Comparison of ENCODE assay signal across 22 cellular contexts in the genomic region with DNA sequence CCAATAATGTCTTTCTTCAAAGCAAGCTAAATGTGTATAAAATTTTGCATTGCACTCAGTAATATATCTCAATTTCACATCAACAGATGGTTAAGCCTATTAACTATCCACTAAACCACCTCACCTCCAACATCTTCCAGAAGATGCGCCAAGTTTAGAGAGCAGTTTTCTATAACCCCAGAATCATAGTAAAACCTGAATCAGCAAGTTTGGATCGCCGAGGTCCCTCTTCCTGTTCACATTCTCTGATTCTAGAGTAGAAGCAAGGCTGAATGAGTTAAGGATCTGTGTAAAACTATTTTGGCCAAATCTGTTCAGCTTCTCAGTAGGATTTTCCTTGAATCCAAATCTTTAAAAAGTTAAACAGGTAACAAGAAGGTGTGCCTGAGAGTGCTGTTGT. TPM values are rescaled to one million over a fixed set of nuclear protein-coding genes. Genes with fewer than 3 reads are reported as not detected.
A peak's percentile ranks its signal among the peaks of the same experiment; 100 is the strongest.
DNase-seq lines count a peak whose midpoint lies in the region; ATAC-seq, FAIRE-seq and TF ChIP-seq lines count a peak whose summit lies in the region.
"Had no signal": no experiment of that assay in that cellular context is flagged by ENCODE, and none has a peak within 500 bp of the region (broad histone marks: within the 10 kb centered on the region; RNA-seq: fewer than 3 reads in every experiment).

No MANE protein-coding gene starts in this region.

- TF ChIP-seq EP300 in suprapubic skin (IDR thresholded peaks at IDR 0.05), result no peak

- no peak for DNase-seq in activated T-cell treated with anti-CD3 and anti-CD28 coated beads, Interleukin-2, amount 50 U/mL, for 4 hours
- DNase-seq in activated T-cell treated with anti-CD3 and anti-CD28 coated beads, Interleukin-2, amount 50 U/mL, for 1 hour, result no peak
- DNase-seq in H54 (ENCODE audit: insufficient read length, low spot score), result no peak
- no peak for DNase-seq in central memory CD8-positive, alpha-beta T cell (ENCODE audit: low spot score in 2 of 2)
- DNase-seq in suprapubic skin (ENCODE audit: low spot score in 2 of 2), result no peak
- DNase-seq in activated T-helper 2 cell treated with anti-CD3 and anti-CD28 coated beads, Interferon-gamma antibody, Interleukin-2, Interleukin-4, amounts not matched to agents 10 μg/mL and 5 μg/mL and 100 μg/mL, durations not matched to agents 14 hours and 24 hours and 36 hours (ENCODE audit: low spot score), result no peak
- DNase-seq in DMS53 treated with DMSO at 0.1 percent for 48 hours (lab: John Stamatoyannopoulos, UW; ENCODE audit: unreplicated experiment), result no peak
- DNase-seq: activated CD4-positive, alpha-beta T cell treated with anti-CD3 and anti-CD28 coated beads for 1 hour; activated naive CD4-positive, alpha-beta T cell; DMS79 treated with DMSO at 0.1 percent for 48 hours; heart left ventricle; left ventricle myocardium inferior; NCI-H1105; NCI-H2081; NCI-H446; nucleus accumbens; spleen; stimulated activated CD4-positive, alpha-beta T cell treated with anti-CD3 and anti-CD28 coated beads, Interleukin-4, amount 100 ng/mL, for 4 hours had no signal

- no peaks in the 10 kb centered on the region for H3K27me3 Mint-ChIP-seq in activated T-cell treated with anti-CD3 and anti-CD28 coated beads, Interleukin-2, amount 50 U/mL, for 4 hours (ENCODE audit: low read depth)
- H3K27me3 Mint-ChIP-seq in central memory CD8-positive, alpha-beta T cell, result no peaks in the 10 kb centered on the region
- peaks cover 3% of the 10 kb centered on the region for H3K27me3 Mint-ChIP-seq in activated T-helper 2 cell treated with anti-CD3 and anti-CD28 coated beads, Interferon-gamma antibody, Interleukin-2, Interleukin-4, amounts not matched to agents 10 μg/mL and 5 μg/mL and 100 μg/mL, durations not matched to agents 14 hours and 24 hours and 36 hours (ENCODE audit: low read depth)

- H3K4me1 ChIP-seq in parathyroid adenoma, result no peaks in the 10 kb centered on the region
- H3K4me1 ChIP-seq in suprapubic skin, result peaks cover 29% of the 10 kb centered on the region

- no peak for TF ChIP-seq CTCF in parathyroid adenoma (IDR thresholded peaks at IDR 0.05)
- no peak for TF ChIP-seq CTCF in suprapubic skin (IDR thresholded peaks at IDR 0.05)

- TF ChIP-seq POLR2A in H54 (IDR thresholded peaks at IDR 0.05; ENCODE audit: low read depth, low read length), result no peak
- no peak for TF ChIP-seq POLR2A in suprapubic skin (IDR thresholded peaks at IDR 0.05)

- intact Hi-C loops in activated T-helper 2 cell treated with anti-CD3 and anti-CD28 coated beads, Interferon-gamma antibody, Interleukin-2, Interleukin-4, amounts not matched to agents 10 μg/mL and 5 μg/mL and 100 μg/mL, durations not matched to agents 14 hours and 24 hours and 36 hours (cut with micrococcal nuclease), result loop anchor here (5.0 to 10.0 kb wide), 4 partner anchors 299 to 1251 kb away; partner anchors contain the start of genes PDZD8, RAB11FIP2 and TIAL1

- H3K9me3 ChIP-seq in parathyroid adenoma (ENCODE audit: control insufficient read depth, low read length) (no peaks in the 10 kb centered on the region), suprapubic skin (no peaks in the 10 kb centered on the region)
- H3K9me3 ChIP-seq: HAP-1, heart left ventricle, left ventricle myocardium inferior, spleen had no signal

- H3K4me2 ChIP-seq in parathyroid adenoma (ENCODE audit: low read length), result no peak overlapping the region

- H3K27ac ChIP-seq in parathyroid adenoma, result no peak overlapping the region
- no peak overlapping the region for H3K27ac ChIP-seq in suprapubic skin
- H3K27ac ChIP-seq: heart left ventricle, left ventricle myocardium inferior, spleen had no signal

- no peaks in the 10 kb centered on the region for H3K36me3 ChIP-seq in parathyroid adenoma (ENCODE audit: control insufficient read depth, insufficient read depth, low read length)
- no peaks in the 10 kb centered on the region for H3K36me3 ChIP-seq in suprapubic skin
- H3K36me3 ChIP-seq: left ventricle myocardium inferior had no signal

- H3K4me3 ChIP-seq in parathyroid adenoma (ENCODE audit: low read depth, low read length), result no peak overlapping the region
- no peak overlapping the region for H3K4me3 ChIP-seq in suprapubic skin
- H3K4me3 ChIP-seq: HAP-1 had no signal

- H3K9me3 Mint-ChIP-seq in activated T-cell treated with anti-CD3 and anti-CD28 coated beads, Interleukin-2, amount 50 U/mL, for 4 hours, result no peaks in the 10 kb centered on the region
- H3K9me3 Mint-ChIP-seq in central memory CD8-positive, alpha-beta T cell, result no peaks in the 10 kb centered on the region
- no peaks in the 10 kb centered on the region for H3K9me3 Mint-ChIP-seq in activated T-helper 2 cell treated with anti-CD3 and anti-CD28 coated beads, Interferon-gamma antibody, Interleukin-2, Interleukin-4, amounts not matched to agents 10 μg/mL and 5 μg/mL and 100 μg/mL, durations not matched to agents 14 hours and 24 hours and 36 hours
- H3K9me3 Mint-ChIP-seq: dendritic cell treated with granulocyte-macrophage colony-stimulating factor and Interleukin-4, amounts not matched to agents 40 ng/mL and 50 ng/mL, for 4 days had no signal

- 85% methylated on average over 3 of the region's 3 CpGs for WGBS in suprapubic skin

- peak overlapping the region; percentile 90 for H3K4me3 Mint-ChIP-seq in activated T-cell treated with anti-CD3 and anti-CD28 coated beads, Interleukin-2, amount 50 U/mL, for 4 hours
- H3K4me3 Mint-ChIP-seq in central memory CD8-positive, alpha-beta T cell, result peak overlapping the region; percentile 85
- H3K4me3 Mint-ChIP-seq in activated T-helper 2 cell treated with anti-CD3 and anti-CD28 coated beads, Interferon-gamma antibody, Interleukin-2, Interleukin-4, amounts not matched to agents 10 μg/mL and 5 μg/mL and 100 μg/mL, durations not matched to agents 14 hours and 24 hours and 36 hours (ENCODE audit: low read depth), result no peak overlapping the region
- H3K4me3 Mint-ChIP-seq: dendritic cell treated with granulocyte-macrophage colony-stimulating factor and Interleukin-4, amounts not matched to agents 40 ng/mL and 50 ng/mL, for 4 days had no signal

- no peak overlapping the region for H3K27ac Mint-ChIP-seq in central memory CD8-positive, alpha-beta T cell (ENCODE audit: low read depth)
- no peak overlapping the region for H3K27ac Mint-ChIP-seq in activated T-helper 2 cell treated with anti-CD3 and anti-CD28 coated beads, Interferon-gamma antibody, Interleukin-2, Interleukin-4, amounts not matched to agents 10 μg/mL and 5 μg/mL and 100 μg/mL, durations not matched to agents 14 hours and 24 hours and 36 hours
- H3K27ac Mint-ChIP-seq: dendritic cell treated with granulocyte-macrophage colony-stimulating factor and Interleukin-4, amounts not matched to agents 40 ng/mL and 50 ng/mL, for 4 days had no signal

- peaks cover 2% of the 10 kb centered on the region for H3K36me3 Mint-ChIP-seq in activated T-cell treated with anti-CD3 and anti-CD28 coated beads, Interleukin-2, amount 50 U/mL, for 4 hours (ENCODE audit: insufficient read depth)
- peaks cover 7% of the 10 kb centered on the region for H3K36me3 Mint-ChIP-seq in central memory CD8-positive, alpha-beta T cell (ENCODE audit: insufficient read depth)
- H3K36me3 Mint-ChIP-seq in activated T-helper 2 cell treated with anti-CD3 and anti-CD28 coated beads, Interferon-gamma antibody, Interleukin-2, Interleukin-4, amounts not matched to agents 10 μg/mL and 5 μg/mL and 100 μg/mL, durations not matched to agents 14 hours and 24 hours and 36 hours (ENCODE audit: low read depth), result peaks cover 11% of the 10 kb centered on the region

- H2AFZ ChIP-seq in parathyroid adenoma, result peak overlapping the region; percentile 86

- peaks cover 10% of the 10 kb centered on the region for H3K79me2 ChIP-seq in parathyroid adenoma

- H3K27me3 ChIP-seq in parathyroid adenoma (ENCODE audit: control insufficient read depth, insufficient read depth, low read length), result no peaks in the 10 kb centered on the region
- peaks cover 6% of the 10 kb centered on the region for H3K27me3 ChIP-seq in suprapubic skin
- H3K27me3 ChIP-seq: heart left ventricle, spleen had no signal

- ATAC-seq in activated T-cell treated with anti-CD3 and anti-CD28 coated beads, Interleukin-2, amount 50 U/mL, for 4 hours, result no peak
- ATAC-seq in central memory CD8-positive, alpha-beta T cell (replicated peaks; ENCODE audit: extremely low read depth, poor library complexity, severe bottlenecking), result no peak
- ATAC-seq: heart left ventricle had no signal

- no peak overlapping the region for H3K9ac ChIP-seq in parathyroid adenoma

- peaks cover 33% of the 10 kb centered on the region for H3K4me1 Mint-ChIP-seq in activated T-cell treated with anti-CD3 and anti-CD28 coated beads, Interleukin-2, amount 50 U/mL, for 4 hours (ENCODE audit: low read depth)
- peaks cover 29% of the 10 kb centered on the region for H3K4me1 Mint-ChIP-seq in central memory CD8-positive, alpha-beta T cell
- H3K4me1 Mint-ChIP-seq in activated T-helper 2 cell treated with anti-CD3 and anti-CD28 coated beads, Interferon-gamma antibody, Interleukin-2, Interleukin-4, amounts not matched to agents 10 μg/mL and 5 μg/mL and 100 μg/mL, durations not matched to agents 14 hours and 24 hours and 36 hours (ENCODE audit: low read depth), result peaks cover 18% of the 10 kb centered on the region

- peak; percentile 45 for FAIRE-seq in H54 (lab: Jason Lieb, UNC)
- FAIRE-seq: urothelium cell line had no signal

RNA-seq across cellular contexts. Expression of gene FAM204A, which starts 1.4 kb away (rescaled TPM):
- total RNA-seq in activated T-cell treated with anti-CD3 and anti-CD28 coated beads, Interleukin-2, amount 50 U/mL, for 4 hours, result 10 to 100 TPM; 64.8 to 74.8 (median 65.0) TPM
- 10 to 100 TPM; 18.2 to 45.4 (median 35.1) TPM for total RNA-seq in suprapubic skin
- 53.1 and 55.6 TPM in 2 replicates for total RNA-seq in activated T-helper 2 cell treated with anti-CD3 and anti-CD28 coated beads, Interferon-gamma antibody, Interleukin-2, Interleukin-4, amounts not matched to agents 10 μg/mL and 5 μg/mL and 100 μg/mL, durations not matched to agents 14 hours and 24 hours and 36 hours
